7 cellular contexts compared by ENCODE assay signal in the genomic region with DNA sequence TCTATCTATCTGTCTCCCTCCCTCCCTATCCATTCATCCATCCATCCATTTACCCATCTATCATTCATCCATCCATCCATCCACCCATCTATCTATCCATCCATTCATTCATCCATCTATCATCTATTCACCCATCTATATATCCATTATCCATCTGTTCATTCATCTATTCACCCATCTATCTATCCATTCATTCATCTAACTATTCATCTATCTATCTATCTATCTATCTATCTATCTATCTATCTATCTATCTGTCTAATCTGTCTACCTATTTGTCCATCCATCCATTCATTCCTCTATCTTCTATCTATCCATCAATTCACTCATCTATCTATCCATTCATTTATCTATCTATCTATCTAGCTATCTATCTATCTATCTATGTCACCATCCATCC.
"Had no signal": no experiment of that assay in that cellular context is flagged by ENCODE, and none has a peak within 500 bp of the region (broad histone marks: within the 10 kb centered on the region; RNA-seq: fewer than 3 reads in every experiment).

No MANE protein-coding gene starts in this region.

- H3K9ac ChIP-seq: KMS-11 had no signal

- H3K4me2 ChIP-seq: KMS-11 had no signal

- ATAC-seq: HepG2 had no signal

- FAIRE-seq: HepG2, HTR-8/SVneo had no signal

- DNase-seq: IMR-90, KBM-7, KG1 had no signal

- H3K27ac ChIP-seq: HL-60, KMS-11 had no signal
